Comparison of ENCODE assay signal across 8 cellular contexts in genomic region chr3:128727059-128727458, GRCh38. TPM values are rescaled to one million over a fixed set of nuclear protein-coding genes. Genes with fewer than 3 reads are reported as not detected.
DNase-seq lines count a peak whose midpoint lies in the region; ATAC-seq, FAIRE-seq and TF ChIP-seq lines count a peak whose summit lies in the region.

No MANE protein-coding gene starts in this region.

- FAIRE-seq in pancreas (lab: Jason Lieb, UNC) = no peak

- CTCF ChIA-PET in Panc1 (lab: Charles Lee) = no interaction called here

- intact Hi-C loops in Panc1 (cut with micrococcal nuclease; ENCODE audit: unreplicated experiment) (no loop called here), pancreas (cut with DNase I) (no loop called here)

- DNase-seq in DND-41 (no peak), Panc1 (ENCODE audit: low read depth, low spot score) (no peak), pancreas (no peak), HUDEP-2 (lab: John Stamatoyannopoulos, UW; ENCODE audit: unreplicated experiment in 76 of 76) (no peak), NCI-H69 (lab: John Stamatoyannopoulos, UW) (no peak)
- no peak for DNase-seq in stimulated activated CD4-positive, alpha-beta T cell treated with anti-CD3 and anti-CD28 coated beads, Interleukin-4, amount 100 ng/mL, for 24 hours

- H3K4me3 ChIP-seq in DND-41 (ENCODE audit: low read depth in 1 of 2, low read length in 2 of 2) (peak overlapping the region; percentile 93 to 95), Panc1 (ENCODE audit: low read depth in 2 of 2, low read length in 2 of 2) (peak overlapping the region; percentile 85 to 99), esophagus (ENCODE audit: low read depth in 1 of 2, low read length in 2 of 2) (peak overlapping the region; percentile 73 to 88), pancreas (peak overlapping the region; percentile 84 to 100 (median 96))

- H3K4me2 ChIP-seq in DND-41 (ENCODE audit: insufficient read depth, low read length) = peak overlapping the region; percentile 94

- H3K27ac ChIP-seq in DND-41 (ENCODE audit: low read length) (peak overlapping the region; percentile 83), Panc1 (ENCODE audit: low read length) (peak overlapping the region; percentile 90), esophagus (ENCODE audit: low read depth in 2 of 2, low read length in 1 of 2) (peak overlapping the region in 1 of 2 donors; percentile 60), pancreas (peak overlapping the region in 1 of 4 donors; percentile 86)

- H3K9me3 ChIP-seq in DND-41 (ENCODE audit: insufficient read depth, low read length, severe bottlenecking) (no peaks in the 10 kb centered on the region), Panc1 (ENCODE audit: control insufficient read depth, insufficient read depth, low read depth, low read length) (no peaks in the 10 kb centered on the region), esophagus (ENCODE audit: control insufficient read depth in 2 of 2, insufficient read depth in 1 of 2, low read depth in 1 of 2, low read length in 1 of 2) (no peaks in the 10 kb centered on the region), pancreas (no peaks in the 10 kb centered on the region)

- ATAC-seq in DND-41 (ENCODE audit: insufficient read depth, low read depth) (no peak), Panc1 (no peak), pancreas (no peak), GM18907 (IDR thresholded peaks at IDR 0.05; ENCODE audit: unreplicated experiment) (no peak)

- peak overlapping the region; percentile 96 for H3K9ac ChIP-seq in DND-41 (ENCODE audit: low read depth, low read length)

- 5 to 10% methylated on average over 4 of the region's 4 CpGs for WGBS in esophagus, 2 donors
- WGBS in pancreas, 2 donors = 2 to 4% methylated on average over 4 of the region's 4 CpGs

- H4K20me1 ChIP-seq in DND-41 (ENCODE audit: insufficient read depth, low read length) = peaks cover 55% of the 10 kb centered on the region

- H3K79me2 ChIP-seq in DND-41 (ENCODE audit: insufficient read depth, low read length) = peaks cover 66% of the 10 kb centered on the region

- POLR2A ChIA-PET in Panc1 (lab: Charles Lee) = no interaction called here

- H3K27me3 ChIP-seq in DND-41 (ENCODE audit: insufficient read depth, low read length, poor library complexity) = no peaks in the 10 kb centered on the region
- H3K27me3 ChIP-seq in Panc1 (ENCODE audit: control insufficient read depth, insufficient read depth, low read length) = no peaks in the 10 kb centered on the region
- H3K27me3 ChIP-seq in esophagus (ENCODE audit: control insufficient read depth in 1 of 2, insufficient read depth in 2 of 2, low read length in 2 of 2) = no peaks in the 10 kb centered on the region
- H3K27me3 ChIP-seq in pancreas = no peaks in the 10 kb centered on the region

- in situ Hi-C loops in Panc1 (cut with HindIII; ENCODE audit: low pct_unique_long_range_greater_than_20kb, low sequenced_read_pairs) = no loop called here

- BruUV-seq in Panc1 (replicated peaks; lab: Mats Ljungman, UMichigan) = no TSS peak

- TF ChIP-seq CTCF in DND-41 (IDR thresholded peaks at IDR 0.05; ENCODE audit: borderline replicate concordance, extremely low read depth, low read length, poor library complexity, severe bottlenecking) = no peak
- TF ChIP-seq CTCF in Panc1 (IDR thresholded peaks at IDR 0.05) = no peak
- no peak for TF ChIP-seq CTCF in pancreas (IDR thresholded peaks at IDR 0.05)

- no peak overlapping the region for H2AFZ ChIP-seq in DND-41 (ENCODE audit: low read depth, low read length)

- H3K4me1 ChIP-seq in DND-41 (ENCODE audit: insufficient read depth, low read length) (peaks cover 45% of the 10 kb centered on the region), Panc1 (ENCODE audit: control insufficient read depth, insufficient read depth, low read length) (peaks cover 33% of the 10 kb centered on the region), esophagus (ENCODE audit: control insufficient read depth in 2 of 2, insufficient read depth in 2 of 2, low read length in 1 of 2) (no peaks in the 10 kb centered on the region), pancreas (peaks cover 11 to 19% (median 13%) of the 10 kb centered on the region in 3 donors)

- H3K36me3 ChIP-seq in DND-41 (ENCODE audit: insufficient read depth, low read length) (peaks cover 28% of the 10 kb centered on the region), Panc1 (ENCODE audit: control insufficient read depth, insufficient read depth, low read length) (no peaks in the 10 kb centered on the region; the same call in 1 of the 2 replicates), esophagus (ENCODE audit: control insufficient read depth in 2 of 2, insufficient read depth in 2 of 2, low read length in 1 of 2) (no peaks in the 10 kb centered on the region), pancreas (no peaks in the 10 kb centered on the region)

RNA-seq across cellular contexts. Expression of gene RAB7A, which starts 1.1 kb away (rescaled TPM):
- total RNA-seq in Panc1 (2021; ENCODE audit: unreplicated experiment) (386 TPM), pancreas (100 to 1,000 TPM in 1 of 6 donors, 10 to 100 TPM in 5; 55.4 to 112 (median 70.7) TPM)
- 429 TPM for polyA plus RNA-seq in Panc1 (2012; ENCODE audit: insufficient read length)
- polyA plus RNA-seq in esophagus (100 to 1,000 TPM; 132 to 137 TPM), pancreas (10 to 100 TPM; 43.6 to 72.0 TPM)
